8 cellular contexts compared by ENCODE assay signal in genomic region chr22:24121938-24122337, GRCh38.
"Had no signal": no experiment of that assay in that cellular context is flagged by ENCODE, and none has a peak within 500 bp of the region (broad histone marks: within the 10 kb centered on the region; RNA-seq: fewer than 3 reads in every experiment).

No MANE protein-coding gene starts in this region.

- H2AFZ ChIP-seq: GM23338 had no signal

- H3K4me2 ChIP-seq: GM23338 had no signal

- H3K4me3 ChIP-seq: GM23338, K562 had no signal

- FAIRE-seq: H1, H54, HTR-8/SVneo, K562 had no signal

- DNase-seq: H9, HCEC 1CT, KG1 had no signal

- ATAC-seq: GM23338, K562 had no signal
